Comparison of ENCODE assay signal across 3 cellular contexts in genomic region chr16:1098266-1098991, GRCh38.
TF ChIP-seq lines count a peak whose summit lies in the region.

No MANE protein-coding gene starts in this region.

TF ChIP-seq in Ishikawa, 13 proteins besides CTCF, POLR2A, EP300 and RAD21:
- TF ChIP-seq ZBTB7A (IDR thresholded peaks at IDR 0.05; ENCODE audit: low read depth) (0 out of 2 replicates have a peak, but pooled peaks have one; percentile 46), TAF1 (IDR thresholded peaks at IDR 0.05; ENCODE audit: low read depth) (no peak)
- TF ChIP-seq, protein P1, sequence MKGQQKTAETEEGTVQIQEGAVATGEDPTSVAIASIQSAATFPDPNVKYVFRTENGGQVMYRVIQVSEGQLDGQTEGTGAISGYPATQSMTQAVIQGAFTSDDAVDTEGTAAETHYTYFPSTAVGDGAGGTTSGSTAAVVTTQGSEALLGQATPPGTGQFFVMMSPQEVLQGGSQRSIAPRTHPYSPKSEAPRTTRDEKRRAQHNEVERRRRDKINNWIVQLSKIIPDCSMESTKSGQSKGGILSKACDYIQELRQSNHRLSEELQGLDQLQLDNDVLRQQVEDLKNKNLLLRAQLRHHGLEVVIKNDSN (IDR thresholded peaks at IDR 0.05): no peak

TF ChIP-seq in K562, 482 proteins besides CTCF, POLR2A, EP300 and RAD21:
- TF ChIP-seq NBN (IDR thresholded peaks at IDR 0.05; ENCODE audit: low read depth) (no peak), HBP1 (CRISPR knock-in tag; IDR thresholded peaks at IDR 0.05) (no peak), PCBP1 (IDR thresholded peaks at IDR 0.05; ENCODE audit: low read depth, low read length, poor library complexity, severe bottlenecking) (peak; percentile 19)
TF ChIP-seq in K562: peak in this region for 1.

TF ChIP-seq in GM23338, 12 proteins besides CTCF, POLR2A, EP300 and RAD21:
- TF ChIP-seq, protein P2, sequence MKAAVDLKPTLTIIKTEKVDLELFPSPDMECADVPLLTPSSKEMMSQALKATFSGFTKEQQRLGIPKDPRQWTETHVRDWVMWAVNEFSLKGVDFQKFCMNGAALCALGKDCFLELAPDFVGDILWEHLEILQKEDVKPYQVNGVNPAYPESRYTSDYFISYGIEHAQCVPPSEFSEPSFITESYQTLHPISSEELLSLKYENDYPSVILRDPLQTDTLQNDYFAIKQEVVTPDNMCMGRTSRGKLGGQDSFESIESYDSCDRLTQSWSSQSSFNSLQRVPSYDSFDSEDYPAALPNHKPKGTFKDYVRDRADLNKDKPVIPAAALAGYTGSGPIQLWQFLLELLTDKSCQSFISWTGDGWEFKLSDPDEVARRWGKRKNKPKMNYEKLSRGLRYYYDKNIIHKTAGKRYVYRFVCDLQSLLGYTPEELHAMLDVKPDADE (IDR thresholded peaks at IDR 0.05): no peak
- TF ChIP-seq STAT1 (IDR thresholded peaks at IDR 0.05; ENCODE audit: unreplicated experiment) (no peak), EZH2 (IDR thresholded peaks at IDR 0.05; ENCODE audit: low read depth, unreplicated experiment) (no peak), JUNB (IDR thresholded peaks at IDR 0.05; ENCODE audit: unreplicated experiment) (no peak), POLR2AphosphoS5 (IDR thresholded peaks at IDR 0.05; ENCODE audit: low read depth) (no peak), ZNF331 (CRISPR knock-in tag; IDR thresholded peaks at IDR 0.05; ENCODE audit: low read depth) (no peak), CREB1 (CRISPR knock-in tag; IDR thresholded peaks at IDR 0.05; ENCODE audit: low read depth) (no peak), EZH2phosphoT487 (IDR thresholded peaks at IDR 0.05; ENCODE audit: unreplicated experiment) (no peak), ZNF114 (CRISPR knock-in tag; IDR thresholded peaks at IDR 0.05) (no peak)
